In the genomic region with DNA sequence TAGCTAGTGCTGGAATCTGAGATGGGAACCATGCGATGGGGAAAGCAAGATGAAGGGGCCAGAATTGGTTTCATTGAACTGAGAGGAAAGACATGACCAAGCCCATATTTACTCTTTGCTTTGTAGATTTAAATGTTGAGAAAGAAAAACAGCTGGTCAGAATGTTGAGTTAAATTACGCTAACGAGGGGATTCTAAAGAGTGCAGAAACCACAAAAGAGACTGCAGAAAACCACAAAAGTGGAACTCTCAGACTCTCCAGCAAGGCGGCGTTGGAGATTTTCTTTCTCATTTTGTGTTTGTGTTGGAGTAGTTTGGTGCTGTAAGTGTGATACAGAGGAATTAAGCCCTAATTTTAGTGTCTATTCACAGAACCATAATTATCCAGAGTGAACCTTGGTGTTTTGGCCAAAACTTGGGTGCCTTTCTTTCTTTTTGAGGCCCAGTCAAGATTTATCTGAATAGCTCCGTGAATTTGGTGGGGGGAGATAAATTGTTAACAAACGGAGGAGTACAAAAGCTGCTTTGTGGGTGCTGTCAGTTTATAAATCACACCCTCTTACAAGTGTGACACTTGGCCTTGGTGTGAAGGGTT, we compare ENCODE assay signal across 8 cellular contexts. TPM values are rescaled to one million over a fixed set of nuclear protein-coding genes. Genes with fewer than 3 reads are reported as not detected.
A peak's percentile ranks its signal among the peaks of the same experiment; 100 is the strongest.
DNase-seq lines count a peak whose midpoint lies in the region; ATAC-seq and TF ChIP-seq lines count a peak whose summit lies in the region.

No MANE protein-coding gene starts in this region.

- no peaks in the 10 kb centered on the region for H3K27me3 Mint-ChIP-seq in activated T-cell treated with anti-CD3 and anti-CD28 coated beads, Interleukin-2, amount 50 U/mL, for 4 hours (ENCODE audit: low read depth)
- H3K27me3 Mint-ChIP-seq in activated B cell treated with CpG ODN at 0.5 μM for 24 hours (no peaks in the 10 kb centered on the region), immature natural killer cell (ENCODE audit: low read depth in 3 of 3) (peaks cover 0 to 7% (median 0%) of the 10 kb centered on the region in 3 donors)

- no peaks in the 10 kb centered on the region for H3K9me3 Mint-ChIP-seq in activated T-cell treated with anti-CD3 and anti-CD28 coated beads, Interleukin-2, amount 50 U/mL, for 4 hours
- H3K9me3 Mint-ChIP-seq in activated B cell treated with CpG ODN at 0.5 μM for 24 hours (no peaks in the 10 kb centered on the region), immature natural killer cell (no peaks in the 10 kb centered on the region)

- no peak overlapping the region for H3K4me3 ChIP-seq in tibial artery

- peak overlapping the region; percentile 75 for H3K27ac Mint-ChIP-seq in activated B cell treated with CpG ODN at 0.5 μM for 24 hours
- H3K27ac Mint-ChIP-seq in immature natural killer cell, result peak overlapping the region; percentile 61 to 94 (median 86)

- H3K4me1 ChIP-seq in tibial artery, result peaks cover 3 to 29% (median 15%) of the 10 kb centered on the region in 4 donors

- H3K36me3 ChIP-seq in tibial artery, result peaks cover 9 to 59% (median 41%) of the 10 kb centered on the region in 3 donors

- H3K36me3 Mint-ChIP-seq in activated T-cell treated with anti-CD3 and anti-CD28 coated beads, Interleukin-2, amount 50 U/mL, for 4 hours (ENCODE audit: insufficient read depth), result peaks cover 35% of the 10 kb centered on the region
- peaks cover 65% of the 10 kb centered on the region for H3K36me3 Mint-ChIP-seq in activated B cell treated with CpG ODN at 0.5 μM for 24 hours (ENCODE audit: low read depth)
- peaks cover 14 to 20% (median 18%) of the 10 kb centered on the region in 3 donors for H3K36me3 Mint-ChIP-seq in immature natural killer cell

- TF ChIP-seq CTCF in activated B cell treated with CpG ODN at 0.5 μM for 24 hours (IDR thresholded peaks at IDR 0.05) (no peak), tibial artery (IDR thresholded peaks at IDR 0.05) (no peak)

- no peaks in the 10 kb centered on the region for H3K27me3 ChIP-seq in tibial artery

- no peaks in the 10 kb centered on the region for H3K9me3 ChIP-seq in tibial artery

- H3K4me3 Mint-ChIP-seq in activated T-cell treated with anti-CD3 and anti-CD28 coated beads, Interleukin-2, amount 50 U/mL, for 4 hours, result peak overlapping the region; percentile 63
- H3K4me3 Mint-ChIP-seq in activated B cell treated with CpG ODN at 0.5 μM for 24 hours (peak overlapping the region; percentile 55), immature natural killer cell (peak overlapping the region; percentile 67 to 84 (median 76))

- DNase-seq in activated T-cell treated with anti-CD3 and anti-CD28 coated beads, Interleukin-2, amount 50 U/mL, for 4 hours, result no peak
- DNase-seq in activated T-cell treated with anti-CD3 and anti-CD28 coated beads for 4 hours (no peak), activated B cell treated with CpG ODN at 0.5 μM for 24 hours (no peak), immature natural killer cell (peak; percentile 44 to 57 (median 52)), tibial artery (no peak), NCI-H1105 (lab: John Stamatoyannopoulos, UW) (no peak), amniotic stem cell (lab: John Stamatoyannopoulos, UW) (no peak)

- H3K27ac ChIP-seq in tibial artery, result peak overlapping the region; percentile 49 to 52

- intact Hi-C loops in activated B cell treated with CpG ODN at 0.5 μM for 24 hours (cut with micrococcal nuclease) (loop anchor here (5.0 kb wide), 1 partner anchor 35 kb away; no protein-coding TSS in a partner anchor), tibial artery (cut with DNase I; ENCODE audit: low total_unique reads) (no loop called here)

- POLR2A ChIA-PET in activated B cell treated with CpG ODN at 0.5 μM for 24 hours (lab: Charles Lee), result interaction anchor here (0.6 to 2.5 kb wide), 11 partner anchors 26 to 117 kb away, joined by 3 to 13 read pairs (median 4); a partner anchor contains a TSS

- peaks cover 55% of the 10 kb centered on the region for H3K4me1 Mint-ChIP-seq in activated T-cell treated with anti-CD3 and anti-CD28 coated beads, Interleukin-2, amount 50 U/mL, for 4 hours (ENCODE audit: low read depth)
- H3K4me1 Mint-ChIP-seq in activated B cell treated with CpG ODN at 0.5 μM for 24 hours, result peaks cover 32% of the 10 kb centered on the region
- H3K4me1 Mint-ChIP-seq in immature natural killer cell, result peaks cover 47 to 48% of the 10 kb centered on the region in 2 donors

- ATAC-seq in activated T-cell treated with anti-CD3 and anti-CD28 coated beads, Interleukin-2, amount 50 U/mL, for 4 hours, result peak; percentile 15 to 25
- ATAC-seq in activated B cell treated with CpG ODN at 0.5 μM for 24 hours (ENCODE audit: low read depth), result peak; percentile 45
- ATAC-seq in GM18858 (IDR thresholded peaks at IDR 0.05; ENCODE audit: unreplicated experiment), result no peak

- CTCF ChIA-PET in activated B cell treated with CpG ODN at 0.5 μM for 24 hours (lab: Charles Lee), result interaction anchor here (1.0 to 3.6 kb wide), 5 partner anchors 21 to 90 kb away, joined by 3 to 17 read pairs (median 6); no protein-coding TSS in a partner anchor

RNA-seq across cellular contexts. Expression of a gene that starts 26.3 kb away (rescaled TPM):
- total RNA-seq in activated T-cell treated with anti-CD3 and anti-CD28 coated beads, Interleukin-2, amount 50 U/mL, for 4 hours, result 100 to 1,000 TPM in 1 of 3 donors, 10 to 100 TPM in 2; 90.0 to 112 (median 99.3) TPM
- total RNA-seq in activated B cell treated with CpG ODN at 0.5 μM for 24 hours, result 64.5 and 67.4 TPM in 2 replicates
- 100 to 1,000 TPM; 111 to 159 (median 119) TPM for polyA plus RNA-seq in immature natural killer cell

RNA-seq across cellular contexts. Expression of a gene that starts 43.4 kb away (rescaled TPM):
- 10 to 100 TPM; 77.7 to 91.6 (median 90.4) TPM for total RNA-seq in activated T-cell treated with anti-CD3 and anti-CD28 coated beads, Interleukin-2, amount 50 U/mL, for 4 hours
- total RNA-seq in activated B cell treated with CpG ODN at 0.5 μM for 24 hours, result 83.8 and 89.1 TPM in 2 replicates
- 1 to 10 TPM in 2 of 3 donors, under 1 TPM in 1; 0.04 to 2.3 (median 1.1) TPM for polyA plus RNA-seq in immature natural killer cell

Comparison
In these comparisons a context has a peak if more than half of its experiments do, and no peak if none do; other contexts are left out.
1. DNase-seq: peak in immature natural killer cell (3 of 3); none in activated T-cell treated with anti-CD3 and anti-CD28 coated beads, Interleukin-2, amount 50 U/mL, for 4 hours (single experiment), activated T-cell treated with anti-CD3 and anti-CD28 coated beads for 4 hours (single experiment), activated B cell treated with CpG ODN at 0.5 μM for 24 hours (single experiment), tibial artery (0 of 2), NCI-H1105 (single experiment) and amniotic stem cell (single experiment).
2. Peak in every context shown above with its lines, with median percentiles within 50 percentile points of each other: H3K4me3 Mint-ChIP-seq.